ENCODE assay signal across 1 cellular context in genomic region chr2:226898121-226898520, GRCh38.
TF ChIP-seq lines count a peak whose summit lies in the region.

No MANE protein-coding gene starts in this region.

TF ChIP-seq in neural cell, 6 proteins besides CTCF, POLR2A, EP300 and RAD21 (continued from another document):
- TF ChIP-seq SMC3 (conservative IDR thresholded peaks at IDR 0.05; ENCODE audit: poor library complexity) (no peak), POLR2AphosphoS5 (IDR thresholded peaks at IDR 0.05) (no peak), EZH2 (IDR thresholded peaks at IDR 0.05; ENCODE audit: borderline replicate concordance, insufficient read depth, low read length, poor library complexity, severe bottlenecking) (no peak)
